27 cellular contexts compared by ENCODE assay signal in the genomic region with DNA sequence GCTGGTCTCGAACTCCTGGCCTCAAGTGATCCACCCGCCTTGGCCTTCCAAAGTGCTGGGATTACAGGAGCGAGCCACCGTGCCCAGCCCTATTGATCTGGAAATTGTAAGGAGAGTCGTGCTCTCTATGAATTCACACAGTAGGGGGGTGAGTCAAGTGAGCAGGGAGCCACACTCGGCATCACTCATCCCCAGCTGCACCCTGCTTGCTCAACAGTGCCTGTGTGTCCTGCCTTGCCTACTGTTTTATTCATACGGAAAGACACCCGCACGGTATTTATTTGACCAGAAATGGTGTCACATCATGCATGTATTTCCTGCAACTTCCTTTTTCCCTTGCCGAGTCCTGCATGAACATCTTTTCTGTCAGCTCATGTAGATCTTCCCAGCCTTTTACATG.
DNase-seq lines count a peak whose midpoint lies in the region; ATAC-seq and TF ChIP-seq lines count a peak whose summit lies in the region.
"Had no signal": no experiment of that assay in that cellular context is flagged by ENCODE, and none has a peak within 500 bp of the region (broad histone marks: within the 10 kb centered on the region; RNA-seq: fewer than 3 reads in every experiment).

No MANE protein-coding gene starts in this region.

- POLR2A ChIA-PET in MCF 10A (lab: Yijun Ruan, JAX), result no interaction called here

- peak; percentile 91 for DNase-seq in MCF 10A (ENCODE audit: unreplicated experiment)
- DNase-seq in breast epithelium (ENCODE audit: low spot score in 2 of 2), result no peak
- DNase-seq in NCI-H460 (ENCODE audit: extremely low read depth, low read depth), result peak; percentile 57
- peak; percentile 27 for DNase-seq in chondrocyte (ENCODE audit: low spot score)
- DNase-seq in ecto neural progenitor cell (ENCODE audit: low spot score), result no peak
- no peak for DNase-seq in stimulated activated CD4-positive, alpha-beta T cell treated with anti-CD3 and anti-CD28 coated beads, Interleukin-12 subunit alpha, Interleukin-12 subunit beta, amount 100 ng/mL, for 4 hours
- no peak for DNase-seq in stimulated activated naive CD8-positive, alpha-beta T cell treated with anti-CD3 and anti-CD28 coated beads, Interleukin-15, amount 100 ng/mL, for 72 hours
- DNase-seq: activated B cell treated with CpG ODN at 0.5 μM for 24 hours; activated CD8-positive, alpha-beta memory T cell treated with anti-CD3 and anti-CD28 coated beads, Interleukin-2, amount 50 U/mL, for 4 hours; activated naive CD4-positive, alpha-beta T cell treated with anti-CD3 and anti-CD28 coated beads, Interleukin-2, amount 50 U/mL, for 16 hours; dermis blood vessel endothelial cell; DMS79 treated with DMSO at 0.1 percent for 48 hours; heart right ventricle; KBM-7; left colon; NCI-H1092; NCI-H2029; NCI-H345; NCI-H82; right lobe of liver; Right ventricle myocardium superior; stimulated activated CD4-positive, alpha-beta T cell treated with anti-CD3 and anti-CD28 coated beads, Interleukin-15, amount 100 ng/mL, for 24 hours; thyroid gland had no signal

- BruUV-seq in MCF 10A (replicated peaks; lab: Mats Ljungman, UMichigan), result no TSS peak

- H3K36me3 Mint-ChIP-seq in MCF 10A (ENCODE audit: insufficient read depth, unreplicated experiment), result no peaks in the 10 kb centered on the region
- H3K36me3 Mint-ChIP-seq in chondrocyte (ENCODE audit: low read depth), result peaks cover 1% of the 10 kb centered on the region

- H3K27me3 Mint-ChIP-seq in MCF 10A (ENCODE audit: insufficient read depth, unreplicated experiment) (no peaks in the 10 kb centered on the region), chondrocyte (ENCODE audit: low read depth) (peaks cover 53% of the 10 kb centered on the region)
- H3K27me3 Mint-ChIP-seq in stimulated activated naive CD8-positive, alpha-beta T cell treated with anti-CD3 and anti-CD28 coated beads, Interleukin-15, amount 100 ng/mL, for 72 hours, result peaks cover 63% of the 10 kb centered on the region

- no peaks in the 10 kb centered on the region for H3K4me1 ChIP-seq in breast epithelium
- H3K4me1 ChIP-seq: heart right ventricle, right lobe of liver, thyroid gland had no signal

- H3K4me3 Mint-ChIP-seq in MCF 10A (ENCODE audit: unreplicated experiment) (no peak overlapping the region), chondrocyte (ENCODE audit: unreplicated experiment) (no peak overlapping the region)
- H3K4me3 Mint-ChIP-seq in stimulated activated naive CD8-positive, alpha-beta T cell treated with anti-CD3 and anti-CD28 coated beads, Interleukin-15, amount 100 ng/mL, for 72 hours, result no peak overlapping the region
- H3K4me3 Mint-ChIP-seq: activated B cell treated with CpG ODN at 0.5 μM for 24 hours; memory B cell; stimulated activated naive CD8-positive, alpha-beta T cell treated with anti-CD3 and anti-CD28 coated beads, Interleukin-15, Interleukin-2, amounts not matched to agents 100 ng/mL and 50 ng/mL, for 24 hours; T-helper 2 cell treated with Interferon-gamma antibody and Interleukin-4, amounts not matched to agents 5 μg/mL and 100 μg/mL, for 36 hours had no signal

- CTCF ChIA-PET in MCF 10A (lab: Yijun Ruan, JAX), result interaction anchor here (0.9 kb wide), 1 partner anchor 165 kb away, joined by 3 read pairs; no protein-coding TSS in a partner anchor

- H3K27ac ChIP-seq in breast epithelium, result no peak overlapping the region
- H3K27ac ChIP-seq: heart right ventricle, right lobe of liver, thyroid gland had no signal

- no peak for TF ChIP-seq POLR2A in breast epithelium (IDR thresholded peaks at IDR 0.05)

- TF ChIP-seq CTCF in MCF 10A (IDR thresholded peaks at IDR 0.05; ENCODE audit: unreplicated experiment) (no peak), breast epithelium (IDR thresholded peaks at IDR 0.05) (no peak), chondrocyte (IDR thresholded peaks at IDR 0.05) (no peak)

- H3K4me3 ChIP-seq in breast epithelium, result no peak overlapping the region
- H3K4me3 ChIP-seq: heart right ventricle, right lobe of liver, thyroid gland had no signal

- intact Hi-C loops in MCF 10A (cut with micrococcal nuclease) (no loop called here), breast epithelium (cut with DNase I; ENCODE audit: low total_unique reads) (no loop called here)

- no peak for ATAC-seq in HG02938 (IDR thresholded peaks at IDR 0.05; ENCODE audit: unreplicated experiment)
- no peak for ATAC-seq in stimulated activated naive CD8-positive, alpha-beta T cell treated with anti-CD3 and anti-CD28 coated beads, Interleukin-15, amount 100 ng/mL, for 72 hours
- ATAC-seq: heart right ventricle, left colon, right lobe of liver had no signal

- H3K9me3 ChIP-seq in breast epithelium, result peaks cover 17 to 18% of the 10 kb centered on the region in 2 donors
- H3K9me3 ChIP-seq: right lobe of liver, thyroid gland had no signal

- peaks cover 2 to 86% of the 10 kb centered on the region in 2 donors for H3K27me3 ChIP-seq in breast epithelium
- H3K27me3 ChIP-seq: right lobe of liver, thyroid gland had no signal

- H3K27ac Mint-ChIP-seq in MCF 10A (ENCODE audit: low read depth, unreplicated experiment) (no peak overlapping the region), chondrocyte (ENCODE audit: unreplicated experiment) (no peak overlapping the region)
- H3K27ac Mint-ChIP-seq in stimulated activated naive CD8-positive, alpha-beta T cell treated with anti-CD3 and anti-CD28 coated beads, Interleukin-15, amount 100 ng/mL, for 72 hours, result no peak overlapping the region
- H3K27ac Mint-ChIP-seq: activated B cell treated with CpG ODN at 0.5 μM for 24 hours; memory B cell; stimulated activated naive CD8-positive, alpha-beta T cell treated with anti-CD3 and anti-CD28 coated beads, Interleukin-15, Interleukin-2, amounts not matched to agents 100 ng/mL and 50 ng/mL, for 24 hours; T-helper 2 cell treated with Interferon-gamma antibody and Interleukin-4, amounts not matched to agents 5 μg/mL and 100 μg/mL, for 36 hours had no signal

- no peaks in the 10 kb centered on the region for H3K36me3 ChIP-seq in breast epithelium
- H3K36me3 ChIP-seq: heart right ventricle, right lobe of liver, thyroid gland had no signal

- H3K4me1 Mint-ChIP-seq in MCF 10A (ENCODE audit: insufficient read depth, unreplicated experiment) (peaks cover 39% of the 10 kb centered on the region), chondrocyte (ENCODE audit: low read depth) (no peaks in the 10 kb centered on the region)
- H3K4me1 Mint-ChIP-seq in stimulated activated naive CD8-positive, alpha-beta T cell treated with anti-CD3 and anti-CD28 coated beads, Interleukin-15, amount 100 ng/mL, for 72 hours, result no peaks in the 10 kb centered on the region
- H3K4me1 Mint-ChIP-seq: activated B cell treated with CpG ODN at 0.5 μM for 24 hours, memory B cell had no signal

- H3K9me3 Mint-ChIP-seq in MCF 10A (ENCODE audit: unreplicated experiment), result peaks cover 10% of the 10 kb centered on the region
- peaks cover 10% of the 10 kb centered on the region for H3K9me3 Mint-ChIP-seq in chondrocyte (ENCODE audit: low read depth)
- peaks cover 11 to 26% of the 10 kb centered on the region in 2 donors for H3K9me3 Mint-ChIP-seq in stimulated activated naive CD8-positive, alpha-beta T cell treated with anti-CD3 and anti-CD28 coated beads, Interleukin-15, amount 100 ng/mL, for 72 hours

Comparison
In these comparisons a context has a peak if more than half of its experiments do, and no peak if none do; other contexts are left out.
1. DNase-seq: peak in MCF 10A (single experiment), NCI-H460 (single experiment) and chondrocyte (single experiment); none in breast epithelium (0 of 2), ecto neural progenitor cell (single experiment), stimulated activated CD4-positive, alpha-beta T cell treated with anti-CD3 and anti-CD28 coated beads, Interleukin-12 subunit alpha, Interleukin-12 subunit beta, amount 100 ng/mL, for 4 hours (single experiment) and stimulated activated naive CD8-positive, alpha-beta T cell treated with anti-CD3 and anti-CD28 coated beads, Interleukin-15, amount 100 ng/mL, for 72 hours (0 of 2).